Comparison of ENCODE assay signal across 11 cellular contexts in genomic region chr4:40241936-40242590, GRCh38. TPM values are rescaled to one million over a fixed set of nuclear protein-coding genes. Genes with fewer than 3 reads are reported as not detected.
DNase-seq lines count a peak whose midpoint lies in the region; ATAC-seq lines count a peak whose summit lies in the region.
"Had no signal": no experiment of that assay in that cellular context is flagged by ENCODE, and none has a peak within 500 bp of the region (broad histone marks: within the 10 kb centered on the region; RNA-seq: fewer than 3 reads in every experiment).

No MANE protein-coding gene starts in this region.

- peaks cover 92% of the 10 kb centered on the region for H3K4me1 Mint-ChIP-seq in activated CD4-positive, alpha-beta T cell treated with anti-CD3 and anti-CD28 coated beads for 36 hours
- peaks cover 82% of the 10 kb centered on the region for H3K4me1 Mint-ChIP-seq in stimulated activated effector memory CD8-positive, alpha-beta T cell treated with anti-CD3 and anti-CD28 coated beads, Interleukin-12 subunit alpha, Interleukin-12 subunit beta, amount 100 ng/mL, for 72 hours

- peak overlapping the region; percentile 95 for H3K27ac Mint-ChIP-seq in activated CD4-positive, alpha-beta T cell treated with anti-CD3 and anti-CD28 coated beads for 36 hours
- H3K27ac Mint-ChIP-seq in stimulated activated effector memory CD8-positive, alpha-beta T cell treated with anti-CD3 and anti-CD28 coated beads, Interleukin-12 subunit alpha, Interleukin-12 subunit beta, amount 100 ng/mL, for 72 hours = peak overlapping the region; percentile 91

- POLR2A ChIA-PET in activated CD4-positive, alpha-beta T cell treated with anti-CD3 and anti-CD28 coated beads for 36 hours (lab: Charles Lee) = interaction anchor here (0.7 to 1.6 kb wide), 5 partner anchors 13 to 75 kb away, joined by 3 to 7 read pairs (median 5); no protein-coding TSS in a partner anchor

- peak; percentile 7 for ATAC-seq in activated CD4-positive, alpha-beta T cell treated with anti-CD3 and anti-CD28 coated beads for 36 hours
- ATAC-seq in stimulated activated effector memory CD8-positive, alpha-beta T cell treated with anti-CD3 and anti-CD28 coated beads, Interleukin-12 subunit alpha, Interleukin-12 subunit beta, amount 100 ng/mL, for 72 hours = no peak
- ATAC-seq in HG02610 (IDR thresholded peaks at IDR 0.05; ENCODE audit: unreplicated experiment) (no peak), HG02973 (IDR thresholded peaks at IDR 0.05; ENCODE audit: unreplicated experiment) (no peak)
- ATAC-seq: left cardiac atrium had no signal

- H3K9me3 Mint-ChIP-seq in activated CD4-positive, alpha-beta T cell treated with anti-CD3 and anti-CD28 coated beads for 36 hours (ENCODE audit: low read depth) = no peaks in the 10 kb centered on the region
- no peaks in the 10 kb centered on the region for H3K9me3 Mint-ChIP-seq in stimulated activated effector memory CD8-positive, alpha-beta T cell treated with anti-CD3 and anti-CD28 coated beads, Interleukin-12 subunit alpha, Interleukin-12 subunit beta, amount 100 ng/mL, for 72 hours

- no peaks in the 10 kb centered on the region for H3K27me3 Mint-ChIP-seq in activated CD4-positive, alpha-beta T cell treated with anti-CD3 and anti-CD28 coated beads for 36 hours

- CTCF ChIA-PET in activated CD4-positive, alpha-beta T cell treated with anti-CD3 and anti-CD28 coated beads for 36 hours (lab: Charles Lee) = interaction anchor here (0.7 to 5.3 kb wide), 9 partner anchors 11 to 83 kb away, joined by 3 to 44 read pairs (median 4); no protein-coding TSS in a partner anchor

- intact Hi-C loops in activated CD4-positive, alpha-beta T cell treated with anti-CD3 and anti-CD28 coated beads for 36 hours (cut with DNase I, micrococcal nuclease) = no loop called here
- intact Hi-C loops in posterior cingulate gyrus (cut with DNase I) = no loop called here

- peaks cover 85% of the 10 kb centered on the region for H3K36me3 Mint-ChIP-seq in activated CD4-positive, alpha-beta T cell treated with anti-CD3 and anti-CD28 coated beads for 36 hours (ENCODE audit: low read depth)
- H3K36me3 Mint-ChIP-seq in stimulated activated effector memory CD8-positive, alpha-beta T cell treated with anti-CD3 and anti-CD28 coated beads, Interleukin-12 subunit alpha, Interleukin-12 subunit beta, amount 100 ng/mL, for 72 hours = peaks cover 100% of the 10 kb centered on the region

- peak overlapping the region; percentile 68 for H3K4me3 Mint-ChIP-seq in activated CD4-positive, alpha-beta T cell treated with anti-CD3 and anti-CD28 coated beads for 36 hours
- peak overlapping the region; percentile 73 for H3K4me3 Mint-ChIP-seq in stimulated activated effector memory CD8-positive, alpha-beta T cell treated with anti-CD3 and anti-CD28 coated beads, Interleukin-12 subunit alpha, Interleukin-12 subunit beta, amount 100 ng/mL, for 72 hours

- DNase-seq in activated CD4-positive, alpha-beta T cell treated with anti-CD3 and anti-CD28 coated beads for 36 hours = peak; percentile 54
- DNase-seq in activated CD4-positive, alpha-beta T cell treated with anti-CD3 and anti-CD28 coated beads, Interleukin-2, amount 50 U/mL, for 48 hours = no peak
- peak in 3 of 5 experiments; percentile 38 to 56 (median 40) for DNase-seq in T-helper 2 cell
- DNase-seq in amniotic epithelial cell (ENCODE audit: low read depth) = peak; percentile 61
- DNase-seq in stimulated activated effector memory CD8-positive, alpha-beta T cell treated with anti-CD3 and anti-CD28 coated beads, Interleukin-12 subunit alpha, Interleukin-12 subunit beta, amount 100 ng/mL, for 72 hours (ENCODE audit: low spot score in 2 of 2) = no peak
- DNase-seq in posterior cingulate gyrus = no peak
- DNase-seq: left cardiac atrium, NCI-H2227 treated with DMSO at 0.1 percent for 48 hours had no signal

RNA-seq across cellular contexts. Expression of gene RHOH, which starts 45.2 kb away (rescaled TPM):
- 10 to 100 TPM; 74.7 to 83.6 TPM for total RNA-seq in activated CD4-positive, alpha-beta T cell treated with anti-CD3 and anti-CD28 coated beads for 36 hours
- total RNA-seq: RPMI7951 had no signal

Comparison
In these comparisons a context has a peak if more than half of its experiments do, and no peak if none do; other contexts are left out.
1. DNase-seq: peak in activated CD4-positive, alpha-beta T cell treated with anti-CD3 and anti-CD28 coated beads for 36 hours (single experiment), T-helper 2 cell (3 of 5) and amniotic epithelial cell (single experiment); none in activated CD4-positive, alpha-beta T cell treated with anti-CD3 and anti-CD28 coated beads, Interleukin-2, amount 50 U/mL, for 48 hours (0 of 2), stimulated activated effector memory CD8-positive, alpha-beta T cell treated with anti-CD3 and anti-CD28 coated beads, Interleukin-12 subunit alpha, Interleukin-12 subunit beta, amount 100 ng/mL, for 72 hours (0 of 2) and posterior cingulate gyrus (0 of 10).